ENCODE assay signal across 9 cellular contexts in the genomic region with DNA sequence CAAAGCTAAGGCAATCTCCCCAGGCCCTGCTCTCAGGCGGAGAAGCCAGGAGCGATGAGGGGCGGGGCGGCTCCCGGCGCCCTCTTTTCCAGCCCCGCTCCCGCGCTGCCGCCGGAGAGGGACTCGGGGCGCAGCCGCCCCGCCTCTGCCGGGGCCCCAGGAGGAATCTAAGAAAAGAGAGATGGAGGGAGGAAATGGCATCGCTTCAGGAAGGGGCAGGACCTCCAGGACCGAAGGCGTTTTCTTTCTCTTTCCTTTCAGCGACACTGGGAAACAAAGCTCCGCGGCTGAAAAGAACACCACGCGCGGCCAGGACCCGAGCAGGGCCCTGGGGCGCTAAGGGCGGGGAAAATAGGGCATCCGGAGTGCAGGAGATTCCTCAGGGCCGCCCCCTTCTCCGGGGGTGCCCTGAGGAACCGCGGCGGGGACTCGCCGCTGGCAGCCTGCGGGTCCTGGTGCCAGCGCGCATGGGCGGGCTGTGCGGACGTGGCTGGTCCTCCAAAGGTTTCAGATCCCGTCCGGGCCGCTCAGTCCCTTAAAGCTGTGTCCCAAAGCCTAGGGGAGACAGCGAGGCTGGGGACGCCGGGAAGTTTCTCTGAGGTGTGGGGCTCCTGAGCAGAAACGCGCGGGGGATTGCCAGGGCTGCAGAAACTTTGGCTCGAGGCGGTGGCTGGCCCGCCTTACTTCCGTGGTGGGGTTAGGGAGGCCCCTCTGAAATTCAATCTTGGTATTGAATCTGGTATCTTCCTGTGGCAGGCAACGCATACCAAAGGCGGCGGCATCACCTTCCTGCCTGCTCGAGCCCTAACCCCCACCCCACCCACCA. TPM values are rescaled to one million over a fixed set of nuclear protein-coding genes. Genes with fewer than 3 reads are reported as not detected.
DNase-seq lines count a peak whose midpoint lies in the region; TF ChIP-seq lines count a peak whose summit lies in the region.
"Had no signal": no experiment of that assay in that cellular context is flagged by ENCODE, and none has a peak within 500 bp of the region (broad histone marks: within the 10 kb centered on the region; RNA-seq: fewer than 3 reads in every experiment).

No MANE protein-coding gene starts in this region.

- H3K4me2 ChIP-seq in osteoblast (ENCODE audit: insufficient read depth, low read length), result peak overlapping the region; percentile 82

- no peaks in the 10 kb centered on the region for H3K36me3 ChIP-seq in Peyer's patch
- H3K36me3 ChIP-seq in osteoblast (ENCODE audit: insufficient read depth, low read length), result no peaks in the 10 kb centered on the region

- no peak for TF ChIP-seq POLR2A in Peyer's patch (IDR thresholded peaks at IDR 0.05)

- H3K27ac ChIP-seq in Peyer's patch, result no peak overlapping the region
- no peak overlapping the region for H3K27ac ChIP-seq in osteoblast (ENCODE audit: low read depth, low read length)
- H3K27ac ChIP-seq: C4-2B had no signal

- H3K27me3 ChIP-seq in Peyer's patch (peaks cover 0 to 45% of the 10 kb centered on the region in 2 donors), osteoblast (ENCODE audit: insufficient read depth, low read length) (peaks cover 81% of the 10 kb centered on the region)

- no peak for TF ChIP-seq CTCF in Peyer's patch (IDR thresholded peaks at IDR 0.05)
- TF ChIP-seq CTCF in osteoblast (IDR thresholded peaks at IDR 0.05; ENCODE audit: extremely low read depth, low read depth, low read length), result no peak

- H2AFZ ChIP-seq in osteoblast (ENCODE audit: low read length), result peak overlapping the region; percentile 88

- DNase-seq in NCI-H1417 (lab: John Stamatoyannopoulos, UW) (peak; percentile 30 to 79 (median 59)), NCI-H1417 treated with DMSO at 0.1 percent for 48 hours (lab: John Stamatoyannopoulos, UW) (no peak), Peyer's patch (no peak), fibroblast of gingiva (ENCODE audit: low read depth) (peak; percentile 20), osteoblast (ENCODE audit: insufficient read length, low spot score, missing footprints) (peak; percentile 85), HUDEP-2 (lab: John Stamatoyannopoulos, UW; ENCODE audit: unreplicated experiment in 76 of 76) (no peak), hippocampal formation (lab: John Stamatoyannopoulos, UW) (no peak), NCI-H82 (lab: John Stamatoyannopoulos, UW) (no peak)

- H3K4me1 ChIP-seq in Peyer's patch (peaks cover 0 to 21% (median 0%) of the 10 kb centered on the region in 4 donors), osteoblast (ENCODE audit: insufficient read depth, low read length) (no peaks in the 10 kb centered on the region)

- peak overlapping the region; percentile 14 to 63 (median 46) for H3K4me3 ChIP-seq in Peyer's patch
- H3K4me3 ChIP-seq in osteoblast (ENCODE audit: insufficient read depth, low read length), result peak overlapping the region; percentile 83

- no peaks in the 10 kb centered on the region for H3K79me2 ChIP-seq in osteoblast (ENCODE audit: insufficient read depth, low read length)

- H4K20me1 ChIP-seq in osteoblast (ENCODE audit: insufficient read depth, low read length), result peaks cover 2% of the 10 kb centered on the region

- H3K9me3 ChIP-seq in Peyer's patch, result no peaks in the 10 kb centered on the region
- no peaks in the 10 kb centered on the region for H3K9me3 ChIP-seq in osteoblast (ENCODE audit: low read depth, low read length)

RNA-seq across cellular contexts. Expression of gene BSX, which starts 2.8 kb away (rescaled TPM):
- total RNA-seq in Peyer's patch (not detected), osteoblast (not detected in 2 replicates)

Comparison
In these comparisons a context has a peak if more than half of its experiments do, and no peak if none do; other contexts are left out.
1. DNase-seq: peak in NCI-H1417 (3 of 3), fibroblast of gingiva (single experiment) and osteoblast (single experiment); none in NCI-H1417 treated with DMSO at 0.1 percent for 48 hours (single experiment), Peyer's patch (0 of 3), HUDEP-2 (0 of 76), hippocampal formation (0 of 2) and NCI-H82 (single experiment).